In genomic region chr2:231395188-231396057, GRCh38 we compare ENCODE assay signal across 8 cellular contexts. TPM values are rescaled to one million over a fixed set of nuclear protein-coding genes. Genes with fewer than 3 reads are reported as not detected.
DNase-seq lines count a peak whose midpoint lies in the region; ATAC-seq and TF ChIP-seq lines count a peak whose summit lies in the region.

Gene B3GNT7 (plus strand): TSS chr2:231395710. CDS start chr2:231395804, 94 bp downstream.

- H3K4me3 Mint-ChIP-seq in effector memory CD8-positive, alpha-beta T cell: peak within 1 kb of the TSS; percentile 63 to 81
- H3K4me3 Mint-ChIP-seq in neural crest cell: peak within 1 kb of the TSS; percentile 70

- no peaks in the 10 kb centered on the region for H3K27me3 ChIP-seq in MG63

- H3K27me3 Mint-ChIP-seq in effector memory CD8-positive, alpha-beta T cell: peaks cover 28 to 69% of the 10 kb centered on the region in 2 donors
- H3K27me3 Mint-ChIP-seq in neural crest cell (ENCODE audit: low read depth): peaks cover 36% of the 10 kb centered on the region

- H3K9me3 Mint-ChIP-seq in effector memory CD8-positive, alpha-beta T cell: no peaks in the 10 kb centered on the region
- no peaks in the 10 kb centered on the region for H3K9me3 Mint-ChIP-seq in neural crest cell

- TF ChIP-seq CTCF in neural crest cell (conservative IDR thresholded peaks at IDR 0.05): no peak

- H3K36me3 ChIP-seq in MG63: no peaks in the 10 kb centered on the region

- H3K36me3 Mint-ChIP-seq in effector memory CD8-positive, alpha-beta T cell (ENCODE audit: insufficient read depth): peaks cover 16% of the 10 kb centered on the region
- H3K36me3 Mint-ChIP-seq in neural crest cell (ENCODE audit: low read depth): no peaks in the 10 kb centered on the region

- peak within 1 kb of the TSS in 1 of 2 donors; percentile 91 for H3K27ac Mint-ChIP-seq in effector memory CD8-positive, alpha-beta T cell
- H3K27ac Mint-ChIP-seq in neural crest cell (ENCODE audit: unreplicated experiment): no peak within 1 kb of the TSS

- peak; percentile 66 for DNase-seq in HuH-7 (ENCODE audit: low spot score)
- DNase-seq in effector memory CD8-positive, alpha-beta T cell: no peak
- no peak for DNase-seq in neural crest cell (ENCODE audit: low read depth, low spot score)
- no peak for DNase-seq in central memory CD4-positive, alpha-beta T cell
- no peak for DNase-seq in MG63
- no peak for DNase-seq in activated CD4-positive, CD25-positive, alpha-beta regulatory T cell (lab: John Stamatoyannopoulos, UW)

- no peaks in the 10 kb centered on the region for H3K9me3 ChIP-seq in MG63

- peaks cover 18 to 27% of the 10 kb centered on the region in 2 donors for H3K4me1 Mint-ChIP-seq in effector memory CD8-positive, alpha-beta T cell (ENCODE audit: low read depth in 2 of 2)
- peaks cover 15% of the 10 kb centered on the region for H3K4me1 Mint-ChIP-seq in neural crest cell

- no peak for ATAC-seq in effector memory CD8-positive, alpha-beta T cell (replicated peaks)
- ATAC-seq in GM19452 (IDR thresholded peaks at IDR 0.05; ENCODE audit: unreplicated experiment): no peak

- H3K4me3 ChIP-seq in GM08714 (ENCODE audit: low read length) (peak within 1 kb of the TSS; percentile 56; the same call in 1 of the 2 replicates), MG63 (no peak within 1 kb of the TSS)

RNA-seq across cellular contexts. Expression of gene B3GNT7, which starts in this region (rescaled TPM):
- 0.61 and 0.79 TPM in 2 replicates for total RNA-seq in neural crest cell
- 0.23 TPM in 1 of 2 replicates, not detected in the other for total RNA-seq in MG63 (2014; rRNA removed; shearing (Covaris generic); ENCODE audit: low replicate concordance)
